In genomic region chr12:89417246-89417977, GRCh38 we compare ENCODE assay signal across 14 cellular contexts.
A peak's percentile ranks its signal among the peaks of the same experiment; 100 is the strongest.
DNase-seq lines count a peak whose midpoint lies in the region; ATAC-seq and TF ChIP-seq lines count a peak whose summit lies in the region.
"Had no signal": no experiment of that assay in that cellular context is flagged by ENCODE, and none has a peak within 500 bp of the region (broad histone marks: within the 10 kb centered on the region; RNA-seq: fewer than 3 reads in every experiment).

No MANE protein-coding gene starts in this region.

- DNase-seq in left cardiac atrium (no peak), left ventricle myocardium superior (no peak), brain microvascular endothelial cell (peak; percentile 4), hepatic stellate cell (ENCODE audit: low spot score) (peak; percentile 17), Caco-2 (no peak), iPS-NIHi11 (ENCODE audit: low spot score) (no peak), NCI-H187 (lab: John Stamatoyannopoulos, UW) (no peak)
- DNase-seq: 8988T, hypothalamus, NCI-H2029, T-helper 2 cell had no signal

- H3K9me3 ChIP-seq in Caco-2: no peaks in the 10 kb centered on the region
- H3K9me3 ChIP-seq: right atrium auricular region had no signal

- no peak overlapping the region for H3K27ac Mint-ChIP-seq in Caco-2 (ENCODE audit: unreplicated experiment)
- H3K27ac Mint-ChIP-seq: activated naive CD8-positive, alpha-beta T cell had no signal

- no peaks in the 10 kb centered on the region for H3K36me3 ChIP-seq in brain microvascular endothelial cell (replicated peaks)
- H3K36me3 ChIP-seq in Caco-2 (ENCODE audit: control insufficient read depth, insufficient read depth, low read length): no peaks in the 10 kb centered on the region
- H3K36me3 ChIP-seq: right atrium auricular region had no signal

- POLR2A ChIA-PET in Caco-2 (lab: Charles Lee): no interaction called here

- CTCF ChIA-PET in Caco-2 (lab: Charles Lee): no interaction called here

- H3K27me3 Mint-ChIP-seq in Caco-2 (ENCODE audit: insufficient read depth, unreplicated experiment): no peaks in the 10 kb centered on the region
- H3K27me3 Mint-ChIP-seq: activated naive CD8-positive, alpha-beta T cell had no signal

- ATAC-seq in left cardiac atrium: peak; percentile 33 to 61
- ATAC-seq in left ventricle myocardium superior: no peak
- ATAC-seq in HG02642 (IDR thresholded peaks at IDR 0.05; ENCODE audit: poor library complexity, unreplicated experiment): no peak

- BruUV-seq in Caco-2 (replicated peaks; lab: Mats Ljungman, UMichigan): no TSS peak

- H3K4me1 Mint-ChIP-seq in Caco-2 (ENCODE audit: low read depth, unreplicated experiment): peaks cover 7% of the 10 kb centered on the region

- in situ Hi-C loops in brain microvascular endothelial cell (cut with HindIII; ENCODE audit: low pct_ligation_motif_present, low sequenced_read_pairs): no loop called here

- H3K4me3 ChIP-seq in brain microvascular endothelial cell (ENCODE audit: low read depth, low read length) (no peak overlapping the region), Caco-2 (ENCODE audit: low read depth, low read length) (no peak overlapping the region)
- H3K4me3 ChIP-seq: right atrium auricular region had no signal

- TF ChIP-seq CTCF in brain microvascular endothelial cell (IDR thresholded peaks at IDR 0.05; ENCODE audit: low read depth, low read length, missing control alignments) (no peak), Caco-2 (IDR thresholded peaks at IDR 0.05; ENCODE audit: insufficient read depth in 1 of 2, low read depth in 1 of 2, low read length in 1 of 2, severe bottlenecking in 1 of 2, unreplicated experiment in 1 of 2) (no peak)

- no peaks in the 10 kb centered on the region for H3K36me3 Mint-ChIP-seq in Caco-2 (ENCODE audit: insufficient read depth, unreplicated experiment)

- peaks cover 14% of the 10 kb centered on the region for H3K4me1 ChIP-seq in Caco-2

- no peak overlapping the region for H3K4me3 Mint-ChIP-seq in Caco-2 (ENCODE audit: unreplicated experiment)
- H3K4me3 Mint-ChIP-seq: activated naive CD8-positive, alpha-beta T cell had no signal

- intact Hi-C loops in left cardiac atrium (cut with DNase I) (no loop called here), left ventricle myocardium superior (cut with micrococcal nuclease) (no loop called here), Caco-2 (cut with micrococcal nuclease; ENCODE audit: unreplicated experiment) (no loop called here)

- H3K27ac ChIP-seq in brain microvascular endothelial cell: no peak overlapping the region
- H3K27ac ChIP-seq: right atrium auricular region had no signal

- no peaks in the 10 kb centered on the region for H3K27me3 ChIP-seq in brain microvascular endothelial cell (replicated peaks)
- H3K27me3 ChIP-seq in Caco-2 (replicated peaks; ENCODE audit: control insufficient read depth, insufficient read depth, low read length): no peaks in the 10 kb centered on the region
- H3K27me3 ChIP-seq: right atrium auricular region had no signal

- no peaks in the 10 kb centered on the region for H3K9me3 Mint-ChIP-seq in Caco-2 (ENCODE audit: unreplicated experiment)

Comparison
In these comparisons a context has a peak if more than half of its experiments do, and no peak if none do; other contexts are left out.
1. ATAC-seq: peak in left cardiac atrium (2 of 2); none in left ventricle myocardium superior (single experiment) and HG02642 (single experiment).
2. DNase-seq: peak in brain microvascular endothelial cell (single experiment) and hepatic stellate cell (single experiment); none in left cardiac atrium (single experiment), left ventricle myocardium superior (single experiment), Caco-2 (0 of 2), iPS-NIHi11 (single experiment) and NCI-H187 (0 of 2).